Comparison of ENCODE assay signal across 25 cellular contexts in genomic region chr4:180852743-180853142, GRCh38.
"Had no signal": no experiment of that assay in that cellular context is flagged by ENCODE, and none has a peak within 500 bp of the region (broad histone marks: within the 10 kb centered on the region; RNA-seq: fewer than 3 reads in every experiment).

No MANE protein-coding gene starts in this region.

- H3K9me3 ChIP-seq: SK-N-SH had no signal

- ATAC-seq: activated CD4-positive, alpha-beta T cell treated with anti-CD3 and anti-CD28 coated beads for 36 hours; activated T-helper 17 cell treated with anti-CD3 and anti-CD28 coated beads, Interleukin-2, amount 50 U/mL, for 72 hours; PC-3 had no signal

- DNase-seq: activated CD4-positive, alpha-beta memory T cell treated with anti-CD3 and anti-CD28 coated beads, Interleukin-2, amount 10 ng/mL, durations not matched to agents 7 days and 5 days; activated CD4-positive, alpha-beta T cell treated with anti-CD3 and anti-CD28 coated beads for 36 hours; activated CD4-positive, alpha-beta T cell treated with anti-CD3 and anti-CD28 coated beads, Interleukin-2, amount 50 U/mL, for 1 hour; activated gamma-delta T cell; activated naive CD4-positive, alpha-beta T cell treated with anti-CD3 and anti-CD28 coated beads for 36 hours; activated T-cell treated with anti-CD3 and anti-CD28 coated beads for 4 hours; activated T-cell treated with anti-CD3 and anti-CD28 coated beads, Interleukin-2, amount 50 U/mL, for 48 hours; amygdala; cerebellar nuclear complex; KG1; NCI-H1092; NCI-H187; NCI-H2171 treated with DMSO at 0.1 percent for 48 hours; NCI-H226; NCI-H526; NK-92 treated with Interleukin-12 subunit alpha and Interleukin-12 subunit beta, amount 100 ng/mL, for 24 hours; PC-3; SIG-M5; SK-N-SH; T-helper 1 cell had no signal

- H3K4me3 Mint-ChIP-seq: activated CD4-positive, alpha-beta memory T cell treated with anti-CD3 and anti-CD28 coated beads, Interleukin-2, amount 10 ng/mL, durations not matched to agents 7 days and 5 days; activated CD4-positive, alpha-beta T cell treated with anti-CD3 and anti-CD28 coated beads for 36 hours; activated naive CD4-positive, alpha-beta T cell treated with anti-CD3 and anti-CD28 coated beads for 36 hours; activated naive CD8-positive, alpha-beta T cell; activated T-helper 17 cell treated with anti-CD3 and anti-CD28 coated beads, Interleukin-2, amount 50 U/mL, for 72 hours; brain; dendritic cell treated with granulocyte-macrophage colony-stimulating factor and Interleukin-4, amounts not matched to agents 40 ng/mL and 50 ng/mL, for 4 days had no signal

- H3K27me3 Mint-ChIP-seq: activated CD4-positive, alpha-beta memory T cell treated with anti-CD3 and anti-CD28 coated beads, Interleukin-2, amount 10 ng/mL, durations not matched to agents 7 days and 5 days; activated CD4-positive, alpha-beta T cell treated with anti-CD3 and anti-CD28 coated beads for 36 hours; activated T-helper 17 cell treated with anti-CD3 and anti-CD28 coated beads, Interleukin-2, amount 50 U/mL, for 72 hours; brain; dendritic cell treated with granulocyte-macrophage colony-stimulating factor and Interleukin-4, amounts not matched to agents 40 ng/mL and 50 ng/mL, for 4 days had no signal

- H3K36me3 Mint-ChIP-seq: activated naive CD8-positive, alpha-beta T cell; brain had no signal

- H3K9me3 Mint-ChIP-seq: dendritic cell treated with granulocyte-macrophage colony-stimulating factor and Interleukin-4, amounts not matched to agents 40 ng/mL and 50 ng/mL, for 4 days had no signal

- H3K27ac ChIP-seq: VCaP had no signal

- H3K4me1 Mint-ChIP-seq: activated CD4-positive, alpha-beta memory T cell treated with anti-CD3 and anti-CD28 coated beads, Interleukin-2, amount 10 ng/mL, durations not matched to agents 7 days and 5 days; activated CD4-positive, alpha-beta T cell treated with anti-CD3 and anti-CD28 coated beads for 36 hours; activated T-helper 17 cell treated with anti-CD3 and anti-CD28 coated beads, Interleukin-2, amount 50 U/mL, for 72 hours had no signal

- H3K27ac Mint-ChIP-seq: activated CD4-positive, alpha-beta memory T cell treated with anti-CD3 and anti-CD28 coated beads, Interleukin-2, amount 10 ng/mL, durations not matched to agents 7 days and 5 days; activated CD4-positive, alpha-beta T cell treated with anti-CD3 and anti-CD28 coated beads for 36 hours; activated naive CD4-positive, alpha-beta T cell treated with anti-CD3 and anti-CD28 coated beads for 36 hours; activated naive CD8-positive, alpha-beta T cell; activated T-helper 17 cell treated with anti-CD3 and anti-CD28 coated beads, Interleukin-2, amount 50 U/mL, for 72 hours; brain; dendritic cell treated with granulocyte-macrophage colony-stimulating factor and Interleukin-4, amounts not matched to agents 40 ng/mL and 50 ng/mL, for 4 days had no signal
